Comparison of ENCODE assay signal across 16 cellular contexts in genomic region chr6:80528115-80528514, GRCh38.
DNase-seq lines count a peak whose midpoint lies in the region; ATAC-seq and TF ChIP-seq lines count a peak whose summit lies in the region.
"Had no signal": no experiment of that assay in that cellular context is flagged by ENCODE, and none has a peak within 500 bp of the region (broad histone marks: within the 10 kb centered on the region; RNA-seq: fewer than 3 reads in every experiment).

No MANE protein-coding gene starts in this region.

- no peak overlapping the region for H3K4me3 Mint-ChIP-seq in activated T-cell treated with anti-CD3 and anti-CD28 coated beads, Interleukin-2, amount 50 U/mL, for 72 hours
- H3K4me3 Mint-ChIP-seq: brain had no signal

- no peaks in the 10 kb centered on the region for H3K9me3 Mint-ChIP-seq in activated T-cell treated with anti-CD3 and anti-CD28 coated beads, Interleukin-2, amount 50 U/mL, for 72 hours
- H3K9me3 Mint-ChIP-seq: brain had no signal

- peaks cover 6% of the 10 kb centered on the region for H3K27me3 Mint-ChIP-seq in activated T-cell treated with anti-CD3 and anti-CD28 coated beads, Interleukin-2, amount 50 U/mL, for 72 hours (ENCODE audit: low read depth)

- TF ChIP-seq POLR2A in body of pancreas (IDR thresholded peaks at IDR 0.05), result no peak

- H3K4me1 ChIP-seq in body of pancreas, result peaks cover 21% of the 10 kb centered on the region
- H3K4me1 ChIP-seq: suprapubic skin had no signal

- intact Hi-C loops in body of pancreas (cut with DNase I), result no loop called here

- no peak overlapping the region for H3K27ac Mint-ChIP-seq in activated T-cell treated with anti-CD3 and anti-CD28 coated beads, Interleukin-2, amount 50 U/mL, for 72 hours
- H3K27ac Mint-ChIP-seq: brain had no signal

- ATAC-seq in body of pancreas (peak; percentile 51), HG02571 (IDR thresholded peaks at IDR 0.05; ENCODE audit: unreplicated experiment) (no peak)
- ATAC-seq in activated T-cell treated with anti-CD3 and anti-CD28 coated beads, Interleukin-2, amount 50 U/mL, for 72 hours (replicated peaks in 1 of 2), result no peak
- ATAC-seq: gastrocnemius medialis had no signal

- no peak for DNase-seq in AG10803 (ENCODE audit: low read depth)
- peak; percentile 65 for DNase-seq in HFF-Myc (ENCODE audit: extremely low read depth, low read depth)
- peak in 1 of 4 donors; percentile 8 for DNase-seq in body of pancreas
- DNase-seq in lung microvascular endothelial cell (ENCODE audit: low read depth in 2 of 2), result peak; percentile 7 to 16
- DNase-seq in NCI-H2107 treated with DMSO at 0.1 percent for 48 hours (lab: John Stamatoyannopoulos, UW; ENCODE audit: unreplicated experiment), result no peak
- DNase-seq in activated T-cell treated with anti-CD3 and anti-CD28 coated beads, Interleukin-2, amount 50 U/mL, for 72 hours, result no peak
- no peak for DNase-seq in putamen (ENCODE audit: low spot score)
- DNase-seq: activated CD8-positive, alpha-beta memory T cell treated with anti-CD3 and anti-CD28 coated beads for 24 hours; activated gamma-delta T cell treated with Interleukin-2 at 50 U/mL for 16 hours; effector CD8-positive, alpha-beta T cell; EL; gastrocnemius medialis had no signal

- H3K4me3 ChIP-seq in AG10803 (ENCODE audit: low read length) (no peak overlapping the region), HFF-Myc (replicated peaks; ENCODE audit: low read depth, low read length) (no peak overlapping the region), body of pancreas (no peak overlapping the region)
- H3K4me3 ChIP-seq: BLaER1 treated with 17β-estradiol and CSF1 and Interleukin-3, amounts not matched to agents 10 nM and 100 nM; gastrocnemius medialis; suprapubic skin had no signal

- H3K9me3 ChIP-seq in body of pancreas, result peaks cover 0 to 4% (median 0%) of the 10 kb centered on the region in 3 donors
- H3K9me3 ChIP-seq: BLaER1 treated with 17β-estradiol and CSF1 and Interleukin-3, amounts not matched to agents 10 nM and 100 nM; gastrocnemius medialis; suprapubic skin had no signal

- TF ChIP-seq CTCF in AG10803 (conservative IDR thresholded peaks at IDR 0.05; ENCODE audit: low read length) (0 out of 2 replicates have a peak, but pooled peaks have one; percentile 17), HFF-Myc (IDR thresholded peaks at IDR 0.05; ENCODE audit: low read depth, low read length, missing control alignments) (no peak), body of pancreas (IDR thresholded peaks at IDR 0.05) (no peak)

- no peaks in the 10 kb centered on the region for H3K36me3 Mint-ChIP-seq in activated T-cell treated with anti-CD3 and anti-CD28 coated beads, Interleukin-2, amount 50 U/mL, for 72 hours (ENCODE audit: insufficient read depth in 2 of 2)
- H3K36me3 Mint-ChIP-seq: brain had no signal

- peaks cover 7% of the 10 kb centered on the region for H3K4me1 Mint-ChIP-seq in activated T-cell treated with anti-CD3 and anti-CD28 coated beads, Interleukin-2, amount 50 U/mL, for 72 hours (ENCODE audit: low read depth)

- no peaks in the 10 kb centered on the region for H3K27me3 ChIP-seq in body of pancreas
- H3K27me3 ChIP-seq: BLaER1 treated with 17β-estradiol and CSF1 and Interleukin-3, amounts not matched to agents 10 nM and 100 nM; gastrocnemius medialis; suprapubic skin had no signal

- no peaks in the 10 kb centered on the region for H3K36me3 ChIP-seq in body of pancreas (replicated peaks in 1 of 2; ENCODE audit: insufficient read depth in 1 of 2, low read depth in 2 of 2)
- H3K36me3 ChIP-seq: BLaER1 treated with 17β-estradiol and CSF1 and Interleukin-3, amounts not matched to agents 10 nM and 100 nM; gastrocnemius medialis; suprapubic skin had no signal

- peak overlapping the region in 2 of 4 donors; percentile 50 to 58 for H3K27ac ChIP-seq in body of pancreas
- H3K27ac ChIP-seq: BLaER1 treated with 17β-estradiol and CSF1 and Interleukin-3, amounts not matched to agents 10 nM and 100 nM; gastrocnemius medialis; suprapubic skin had no signal

Comparison
In these comparisons a context has a peak if more than half of its experiments do, and no peak if none do; other contexts are left out.
1. DNase-seq: peak in HFF-Myc (single experiment) and lung microvascular endothelial cell (2 of 2); none in AG10803 (single experiment), NCI-H2107 treated with DMSO at 0.1 percent for 48 hours (single experiment), activated T-cell treated with anti-CD3 and anti-CD28 coated beads, Interleukin-2, amount 50 U/mL, for 72 hours (0 of 2) and putamen (single experiment).